Comparison of ENCODE assay signal across 1 cellular context in genomic region chr11:72782081-72782920, GRCh38.
TF ChIP-seq lines count a peak whose summit lies in the region.

No MANE protein-coding gene starts in this region.

TF ChIP-seq in HEK293, 187 proteins besides CTCF, POLR2A, EP300 and RAD21 (continued from another document):
- peak; percentile 23 for TF ChIP-seq ZBTB26 (tag by site-specific recombination; optimal IDR thresholded peaks at IDR 0.05)
- peak; percentile 61; the same call in 1 of the 2 replicates for TF ChIP-seq ZNF768 (tag by site-specific recombination; IDR thresholded peaks at IDR 0.05)
- TF ChIP-seq ZNF600 (tag by site-specific recombination; IDR thresholded peaks at IDR 0.05) = peak; percentile 66
- TF ChIP-seq KLF8 (tag by site-specific recombination; IDR thresholded peaks at IDR 0.05) = 0 out of 2 replicates have a peak, but pooled peaks have one; percentile 28
- no peak for TF ChIP-seq ZNF660 (tag by site-specific recombination; IDR thresholded peaks at IDR 0.05)
- TF ChIP-seq ZNF423 (tag by site-specific recombination; IDR thresholded peaks at IDR 0.05) = no peak
- TF ChIP-seq ZBTB48 (tag by site-specific recombination; IDR thresholded peaks at IDR 0.05) = peak; percentile 8; the same call in 1 of the 2 replicates
- 0 out of 2 replicates have a peak, but pooled peaks have one; percentile 51 for TF ChIP-seq GLIS2 (tag by site-specific recombination; IDR thresholded peaks at IDR 0.05)
- TF ChIP-seq ZNF677 (tag by site-specific recombination; IDR thresholded peaks at IDR 0.05) = no peak
- TF ChIP-seq ZNF114 (tag by site-specific recombination; IDR thresholded peaks at IDR 0.05) = no peak
- TF ChIP-seq ZNF341 (tag by site-specific recombination; IDR thresholded peaks at IDR 0.05; ENCODE audit: low read depth) = peak; percentile 71
- TF ChIP-seq ZSCAN4 (tag by site-specific recombination; IDR thresholded peaks at IDR 0.05) = peak; percentile 55; the same call in 1 of the 2 replicates
- TF ChIP-seq ZNF335 (tag by site-specific recombination; conservative IDR thresholded peaks at IDR 0.05) = peak; percentile 42; the same call in 1 of the 2 replicates
- no peak for TF ChIP-seq ZNF16 (tag by site-specific recombination; IDR thresholded peaks at IDR 0.05; ENCODE audit: low read depth)
- TF ChIP-seq EGR2 (tag by site-specific recombination; IDR thresholded peaks at IDR 0.05; ENCODE audit: low read depth) = peak; percentile 90
TF ChIP-seq in HEK293: peak in this region for 17.
